Comparison of ENCODE assay signal across 1 cellular context in genomic region chr9:130034570-130034969, GRCh38.
TF ChIP-seq lines count a peak whose summit lies in the region.

No MANE protein-coding gene starts in this region.

TF ChIP-seq in endothelial cell of umbilical vein, 7 proteins besides CTCF, POLR2A, EP300 and RAD21:
- no peak for TF ChIP-seq MYC (IDR thresholded peaks at IDR 0.05; ENCODE audit: low read depth, low read length)
- peak; percentile 76 for TF ChIP-seq FOS (IDR thresholded peaks at IDR 0.05; ENCODE audit: borderline replicate concordance, insufficient read depth, low read length)
